ENCODE assay signal across 1 cellular context in the genomic region with DNA sequence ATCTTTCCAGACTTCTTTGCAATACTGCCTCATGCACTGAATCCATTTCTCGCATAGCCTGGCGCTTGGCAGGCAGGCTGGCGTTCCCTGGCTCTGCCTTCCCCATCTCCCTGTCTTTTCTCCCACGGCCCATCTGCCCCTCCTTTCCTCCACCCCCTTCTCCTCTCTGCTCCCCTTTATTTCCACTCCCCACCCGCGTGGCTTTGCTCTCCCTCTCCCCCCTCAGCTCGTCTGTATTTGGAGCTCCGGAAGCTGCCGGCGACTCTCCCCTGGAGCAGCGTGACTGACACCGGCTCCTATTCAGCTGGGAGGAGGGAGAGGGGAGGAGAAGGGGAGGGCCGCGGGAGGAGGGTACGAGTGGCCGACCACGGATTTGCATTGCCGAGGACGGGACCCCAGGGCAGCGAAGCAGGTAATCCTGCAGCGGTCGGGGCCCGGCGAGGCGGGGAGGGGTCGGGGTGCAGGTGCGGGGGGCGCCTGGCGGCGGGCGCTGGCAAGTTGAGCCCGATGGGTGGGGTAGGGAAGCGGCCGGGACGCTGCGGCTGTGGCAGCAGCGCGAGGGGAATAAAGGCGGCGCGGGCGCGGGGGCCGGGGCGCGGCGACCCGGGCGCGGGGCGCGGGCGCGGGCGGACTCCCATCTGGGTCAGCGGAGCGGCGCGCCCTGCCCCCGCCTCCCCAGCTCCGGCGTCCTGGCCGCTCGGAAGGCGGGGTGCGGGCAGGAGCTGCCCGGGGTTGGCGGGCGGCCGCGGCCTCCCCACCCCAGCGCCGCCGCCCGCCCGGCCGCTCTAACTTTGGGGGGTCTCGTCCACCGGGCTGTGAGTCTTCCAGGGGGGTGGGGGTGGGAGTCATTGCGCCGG.
TF ChIP-seq lines count a peak whose summit lies in the region.

A gene with protein sequence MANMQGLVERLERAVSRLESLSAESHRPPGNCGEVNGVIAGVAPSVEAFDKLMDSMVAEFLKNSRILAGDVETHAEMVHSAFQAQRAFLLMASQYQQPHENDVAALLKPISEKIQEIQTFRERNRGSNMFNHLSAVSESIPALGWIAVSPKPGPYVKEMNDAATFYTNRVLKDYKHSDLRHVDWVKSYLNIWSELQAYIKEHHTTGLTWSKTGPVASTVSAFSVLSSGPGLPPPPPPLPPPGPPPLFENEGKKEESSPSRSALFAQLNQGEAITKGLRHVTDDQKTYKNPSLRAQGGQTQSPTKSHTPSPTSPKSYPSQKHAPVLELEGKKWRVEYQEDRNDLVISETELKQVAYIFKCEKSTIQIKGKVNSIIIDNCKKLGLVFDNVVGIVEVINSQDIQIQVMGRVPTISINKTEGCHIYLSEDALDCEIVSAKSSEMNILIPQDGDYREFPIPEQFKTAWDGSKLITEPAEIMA (plus strand): TSS at position 261 of the 857 bp plus-strand sequence. CDS start 27,961 bp downstream, outside the sequence.

TF ChIP-seq in HepG2, 621 proteins besides CTCF, POLR2A, EP300 and RAD21 (continued from another document and continues in another):
- TF ChIP-seq HNF4G (IDR thresholded peaks at IDR 0.05; ENCODE audit: borderline replicate concordance, low read depth, low read length): no peak
- no peak for TF ChIP-seq HNF4G (CRISPR knock-in tag; IDR thresholded peaks at IDR 0.05; ENCODE audit: borderline replicate concordance, low read depth)
- TF ChIP-seq, protein P1, sequence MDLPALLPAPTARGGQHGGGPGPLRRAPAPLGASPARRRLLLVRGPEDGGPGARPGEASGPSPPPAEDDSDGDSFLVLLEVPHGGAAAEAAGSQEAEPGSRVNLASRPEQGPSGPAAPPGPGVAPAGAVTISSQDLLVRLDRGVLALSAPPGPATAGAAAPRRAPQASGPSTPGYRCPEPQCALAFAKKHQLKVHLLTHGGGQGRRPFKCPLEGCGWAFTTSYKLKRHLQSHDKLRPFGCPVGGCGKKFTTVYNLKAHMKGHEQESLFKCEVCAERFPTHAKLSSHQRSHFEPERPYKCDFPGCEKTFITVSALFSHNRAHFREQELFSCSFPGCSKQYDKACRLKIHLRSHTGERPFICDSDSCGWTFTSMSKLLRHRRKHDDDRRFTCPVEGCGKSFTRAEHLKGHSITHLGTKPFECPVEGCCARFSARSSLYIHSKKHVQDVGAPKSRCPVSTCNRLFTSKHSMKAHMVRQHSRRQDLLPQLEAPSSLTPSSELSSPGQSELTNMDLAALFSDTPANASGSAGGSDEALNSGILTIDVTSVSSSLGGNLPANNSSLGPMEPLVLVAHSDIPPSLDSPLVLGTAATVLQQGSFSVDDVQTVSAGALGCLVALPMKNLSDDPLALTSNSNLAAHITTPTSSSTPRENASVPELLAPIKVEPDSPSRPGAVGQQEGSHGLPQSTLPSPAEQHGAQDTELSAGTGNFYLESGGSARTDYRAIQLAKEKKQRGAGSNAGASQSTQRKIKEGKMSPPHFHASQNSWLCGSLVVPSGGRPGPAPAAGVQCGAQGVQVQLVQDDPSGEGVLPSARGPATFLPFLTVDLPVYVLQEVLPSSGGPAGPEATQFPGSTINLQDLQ (CRISPR knock-in tag; IDR thresholded peaks at IDR 0.05): no peak
- TF ChIP-seq FLYWCH1 (CRISPR knock-in tag; IDR thresholded peaks at IDR 0.05): no peak
- TF ChIP-seq, protein P2, sequence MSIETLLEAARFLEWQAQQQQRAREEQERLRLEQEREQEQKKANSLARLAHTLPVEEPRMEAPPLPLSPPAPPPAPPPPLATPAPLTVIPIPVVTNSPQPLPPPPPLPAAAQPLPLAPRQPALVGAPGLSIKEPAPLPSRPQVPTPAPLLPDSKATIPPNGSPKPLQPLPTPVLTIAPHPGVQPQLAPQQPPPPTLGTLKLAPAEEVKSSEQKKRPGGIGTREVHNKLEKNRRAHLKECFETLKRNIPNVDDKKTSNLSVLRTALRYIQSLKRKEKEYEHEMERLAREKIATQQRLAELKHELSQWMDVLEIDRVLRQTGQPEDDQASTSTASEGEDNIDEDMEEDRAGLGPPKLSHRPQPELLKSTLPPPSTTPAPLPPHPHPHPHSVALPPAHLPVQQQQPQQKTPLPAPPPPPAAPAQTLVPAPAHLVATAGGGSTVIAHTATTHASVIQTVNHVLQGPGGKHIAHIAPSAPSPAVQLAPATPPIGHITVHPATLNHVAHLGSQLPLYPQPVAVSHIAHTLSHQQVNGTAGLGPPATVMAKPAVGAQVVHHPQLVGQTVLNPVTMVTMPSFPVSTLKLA (IDR thresholded peaks at IDR 0.05): no peak
- TF ChIP-seq ZFY (CRISPR knock-in tag; IDR thresholded peaks at IDR 0.05): no peak
- TF ChIP-seq ZNF292 (CRISPR knock-in tag; IDR thresholded peaks at IDR 0.05; ENCODE audit: borderline replicate concordance, low read depth): peak; percentile 99
- no peak for TF ChIP-seq PHF5A (CRISPR knock-in tag; IDR thresholded peaks at IDR 0.05; ENCODE audit: low read depth, unreplicated experiment)
- no peak for TF ChIP-seq MLLT10 (CRISPR knock-in tag; IDR thresholded peaks at IDR 0.05)
- TF ChIP-seq, protein P3, sequence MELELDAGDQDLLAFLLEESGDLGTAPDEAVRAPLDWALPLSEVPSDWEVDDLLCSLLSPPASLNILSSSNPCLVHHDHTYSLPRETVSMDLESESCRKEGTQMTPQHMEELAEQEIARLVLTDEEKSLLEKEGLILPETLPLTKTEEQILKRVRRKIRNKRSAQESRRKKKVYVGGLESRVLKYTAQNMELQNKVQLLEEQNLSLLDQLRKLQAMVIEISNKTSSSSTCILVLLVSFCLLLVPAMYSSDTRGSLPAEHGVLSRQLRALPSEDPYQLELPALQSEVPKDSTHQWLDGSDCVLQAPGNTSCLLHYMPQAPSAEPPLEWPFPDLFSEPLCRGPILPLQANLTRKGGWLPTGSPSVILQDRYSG (CRISPR knock-in tag; IDR thresholded peaks at IDR 0.05): no peak
- no peak for TF ChIP-seq FOXP1 (IDR thresholded peaks at IDR 0.05)
- TF ChIP-seq FOXP1 (CRISPR knock-in tag; IDR thresholded peaks at IDR 0.05): no peak
- TF ChIP-seq, protein P4, sequence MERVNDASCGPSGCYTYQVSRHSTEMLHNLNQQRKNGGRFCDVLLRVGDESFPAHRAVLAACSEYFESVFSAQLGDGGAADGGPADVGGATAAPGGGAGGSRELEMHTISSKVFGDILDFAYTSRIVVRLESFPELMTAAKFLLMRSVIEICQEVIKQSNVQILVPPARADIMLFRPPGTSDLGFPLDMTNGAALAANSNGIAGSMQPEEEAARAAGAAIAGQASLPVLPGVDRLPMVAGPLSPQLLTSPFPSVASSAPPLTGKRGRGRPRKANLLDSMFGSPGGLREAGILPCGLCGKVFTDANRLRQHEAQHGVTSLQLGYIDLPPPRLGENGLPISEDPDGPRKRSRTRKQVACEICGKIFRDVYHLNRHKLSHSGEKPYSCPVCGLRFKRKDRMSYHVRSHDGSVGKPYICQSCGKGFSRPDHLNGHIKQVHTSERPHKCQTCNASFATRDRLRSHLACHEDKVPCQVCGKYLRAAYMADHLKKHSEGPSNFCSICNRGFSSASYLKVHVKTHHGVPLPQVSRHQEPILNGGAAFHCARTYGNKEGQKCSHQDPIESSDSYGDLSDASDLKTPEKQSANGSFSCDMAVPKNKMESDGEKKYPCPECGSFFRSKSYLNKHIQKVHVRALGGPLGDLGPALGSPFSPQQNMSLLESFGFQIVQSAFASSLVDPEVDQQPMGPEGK (CRISPR knock-in tag; IDR thresholded peaks at IDR 0.05): peak; percentile 49
- no peak; the same call in 1 of the 2 replicates for TF ChIP-seq HOXA3 (CRISPR knock-in tag; IDR thresholded peaks at IDR 0.05)
- no peak for TF ChIP-seq ZBTB7B (CRISPR knock-in tag; IDR thresholded peaks at IDR 0.05)
- TF ChIP-seq KLF6 (CRISPR knock-in tag; IDR thresholded peaks at IDR 0.05): no peak
- TF ChIP-seq NR3C1 (CRISPR knock-in tag; IDR thresholded peaks at IDR 0.05): no peak
- TF ChIP-seq, protein P5, sequence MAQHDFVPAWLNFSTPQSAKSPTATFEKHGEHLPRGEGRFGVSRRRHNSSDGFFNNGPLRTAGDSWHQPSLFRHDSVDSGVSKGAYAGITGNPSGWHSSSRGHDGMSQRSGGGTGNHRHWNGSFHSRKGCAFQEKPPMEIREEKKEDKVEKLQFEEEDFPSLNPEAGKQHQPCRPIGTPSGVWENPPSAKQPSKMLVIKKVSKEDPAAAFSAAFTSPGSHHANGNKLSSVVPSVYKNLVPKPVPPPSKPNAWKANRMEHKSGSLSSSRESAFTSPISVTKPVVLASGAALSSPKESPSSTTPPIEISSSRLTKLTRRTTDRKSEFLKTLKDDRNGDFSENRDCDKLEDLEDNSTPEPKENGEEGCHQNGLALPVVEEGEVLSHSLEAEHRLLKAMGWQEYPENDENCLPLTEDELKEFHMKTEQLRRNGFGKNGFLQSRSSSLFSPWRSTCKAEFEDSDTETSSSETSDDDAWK (CRISPR knock-in tag; IDR thresholded peaks at IDR 0.05): no peak
- TF ChIP-seq, protein P6, sequence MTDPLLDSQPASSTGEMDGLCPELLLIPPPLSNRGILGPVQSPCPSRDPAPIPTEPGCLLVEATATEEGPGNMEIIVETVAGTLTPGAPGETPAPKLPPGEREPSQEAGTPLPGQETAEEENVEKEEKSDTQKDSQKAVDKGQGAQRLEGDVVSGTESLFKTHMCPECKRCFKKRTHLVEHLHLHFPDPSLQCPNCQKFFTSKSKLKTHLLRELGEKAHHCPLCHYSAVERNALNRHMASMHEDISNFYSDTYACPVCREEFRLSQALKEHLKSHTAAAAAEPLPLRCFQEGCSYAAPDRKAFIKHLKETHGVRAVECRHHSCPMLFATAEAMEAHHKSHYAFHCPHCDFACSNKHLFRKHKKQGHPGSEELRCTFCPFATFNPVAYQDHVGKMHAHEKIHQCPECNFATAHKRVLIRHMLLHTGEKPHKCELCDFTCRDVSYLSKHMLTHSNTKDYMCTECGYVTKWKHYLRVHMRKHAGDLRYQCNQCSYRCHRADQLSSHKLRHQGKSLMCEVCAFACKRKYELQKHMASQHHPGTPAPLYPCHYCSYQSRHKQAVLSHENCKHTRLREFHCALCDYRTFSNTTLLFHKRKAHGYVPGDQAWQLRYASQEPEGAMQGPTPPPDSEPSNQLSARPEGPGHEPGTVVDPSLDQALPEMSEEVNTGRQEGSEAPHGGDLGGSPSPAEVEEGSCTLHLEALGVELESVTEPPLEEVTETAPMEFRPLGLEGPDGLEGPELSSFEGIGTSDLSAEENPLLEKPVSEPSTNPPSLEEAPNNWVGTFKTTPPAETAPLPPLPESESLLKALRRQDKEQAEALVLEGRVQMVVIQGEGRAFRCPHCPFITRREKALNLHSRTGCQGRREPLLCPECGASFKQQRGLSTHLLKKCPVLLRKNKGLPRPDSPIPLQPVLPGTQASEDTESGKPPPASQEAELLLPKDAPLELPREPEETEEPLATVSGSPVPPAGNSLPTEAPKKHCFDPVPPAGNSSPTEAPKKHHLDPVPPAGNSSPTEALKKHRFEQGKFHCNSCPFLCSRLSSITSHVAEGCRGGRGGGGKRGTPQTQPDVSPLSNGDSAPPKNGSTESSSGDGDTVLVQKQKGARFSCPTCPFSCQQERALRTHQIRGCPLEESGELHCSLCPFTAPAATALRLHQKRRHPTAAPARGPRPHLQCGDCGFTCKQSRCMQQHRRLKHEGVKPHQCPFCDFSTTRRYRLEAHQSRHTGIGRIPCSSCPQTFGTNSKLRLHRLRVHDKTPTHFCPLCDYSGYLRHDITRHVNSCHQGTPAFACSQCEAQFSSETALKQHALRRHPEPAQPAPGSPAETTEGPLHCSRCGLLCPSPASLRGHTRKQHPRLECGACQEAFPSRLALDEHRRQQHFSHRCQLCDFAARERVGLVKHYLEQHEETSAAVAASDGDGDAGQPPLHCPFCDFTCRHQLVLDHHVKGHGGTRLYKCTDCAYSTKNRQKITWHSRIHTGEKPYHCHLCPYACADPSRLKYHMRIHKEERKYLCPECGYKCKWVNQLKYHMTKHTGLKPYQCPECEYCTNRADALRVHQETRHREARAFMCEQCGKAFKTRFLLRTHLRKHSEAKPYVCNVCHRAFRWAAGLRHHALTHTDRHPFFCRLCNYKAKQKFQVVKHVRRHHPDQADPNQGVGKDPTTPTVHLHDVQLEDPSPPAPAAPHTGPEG (CRISPR knock-in tag; IDR thresholded peaks at IDR 0.05): no peak
- TF ChIP-seq AGO1 (IDR thresholded peaks at IDR 0.05; ENCODE audit: low read depth, low read length, poor library complexity, severe bottlenecking): no peak
- no peak for TF ChIP-seq HCFC1 (IDR thresholded peaks at IDR 0.05; ENCODE audit: low read depth, low read length)
- TF ChIP-seq NFE2L2 (IDR thresholded peaks at IDR 0.05; ENCODE audit: low read length): no peak
- no peak for TF ChIP-seq TOPORS (CRISPR knock-in tag; IDR thresholded peaks at IDR 0.05)
- TF ChIP-seq BRCA1 (CRISPR knock-in tag; IDR thresholded peaks at IDR 0.05): no peak
- TF ChIP-seq MATR3 (CRISPR knock-in tag; IDR thresholded peaks at IDR 0.05): no peak
- TF ChIP-seq, protein P7, sequence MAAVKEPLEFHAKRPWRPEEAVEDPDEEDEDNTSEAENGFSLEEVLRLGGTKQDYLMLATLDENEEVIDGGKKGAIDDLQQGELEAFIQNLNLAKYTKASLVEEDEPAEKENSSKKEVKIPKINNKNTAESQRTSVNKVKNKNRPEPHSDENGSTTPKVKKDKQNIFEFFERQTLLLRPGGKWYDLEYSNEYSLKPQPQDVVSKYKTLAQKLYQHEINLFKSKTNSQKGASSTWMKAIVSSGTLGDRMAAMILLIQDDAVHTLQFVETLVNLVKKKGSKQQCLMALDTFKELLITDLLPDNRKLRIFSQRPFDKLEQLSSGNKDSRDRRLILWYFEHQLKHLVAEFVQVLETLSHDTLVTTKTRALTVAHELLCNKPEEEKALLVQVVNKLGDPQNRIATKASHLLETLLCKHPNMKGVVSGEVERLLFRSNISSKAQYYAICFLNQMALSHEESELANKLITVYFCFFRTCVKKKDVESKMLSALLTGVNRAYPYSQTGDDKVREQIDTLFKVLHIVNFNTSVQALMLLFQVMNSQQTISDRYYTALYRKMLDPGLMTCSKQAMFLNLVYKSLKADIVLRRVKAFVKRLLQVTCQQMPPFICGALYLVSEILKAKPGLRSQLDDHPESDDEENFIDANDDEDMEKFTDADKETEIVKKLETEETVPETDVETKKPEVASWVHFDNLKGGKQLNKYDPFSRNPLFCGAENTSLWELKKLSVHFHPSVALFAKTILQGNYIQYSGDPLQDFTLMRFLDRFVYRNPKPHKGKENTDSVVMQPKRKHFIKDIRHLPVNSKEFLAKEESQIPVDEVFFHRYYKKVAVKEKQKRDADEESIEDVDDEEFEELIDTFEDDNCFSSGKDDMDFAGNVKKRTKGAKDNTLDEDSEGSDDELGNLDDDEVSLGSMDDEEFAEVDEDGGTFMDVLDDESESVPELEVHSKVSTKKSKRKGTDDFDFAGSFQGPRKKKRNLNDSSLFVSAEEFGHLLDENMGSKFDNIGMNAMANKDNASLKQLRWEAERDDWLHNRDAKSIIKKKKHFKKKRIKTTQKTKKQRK (IDR thresholded peaks at IDR 0.05; ENCODE audit: low read length): no peak
- TF ChIP-seq STAG1 (CRISPR knock-in tag; IDR thresholded peaks at IDR 0.05): no peak
- no peak for TF ChIP-seq ESRRA (CRISPR knock-in tag; IDR thresholded peaks at IDR 0.05; ENCODE audit: low read depth)
- TF ChIP-seq KAT7 (CRISPR knock-in tag; IDR thresholded peaks at IDR 0.05; ENCODE audit: borderline replicate concordance): no peak
- TF ChIP-seq, protein P8, sequence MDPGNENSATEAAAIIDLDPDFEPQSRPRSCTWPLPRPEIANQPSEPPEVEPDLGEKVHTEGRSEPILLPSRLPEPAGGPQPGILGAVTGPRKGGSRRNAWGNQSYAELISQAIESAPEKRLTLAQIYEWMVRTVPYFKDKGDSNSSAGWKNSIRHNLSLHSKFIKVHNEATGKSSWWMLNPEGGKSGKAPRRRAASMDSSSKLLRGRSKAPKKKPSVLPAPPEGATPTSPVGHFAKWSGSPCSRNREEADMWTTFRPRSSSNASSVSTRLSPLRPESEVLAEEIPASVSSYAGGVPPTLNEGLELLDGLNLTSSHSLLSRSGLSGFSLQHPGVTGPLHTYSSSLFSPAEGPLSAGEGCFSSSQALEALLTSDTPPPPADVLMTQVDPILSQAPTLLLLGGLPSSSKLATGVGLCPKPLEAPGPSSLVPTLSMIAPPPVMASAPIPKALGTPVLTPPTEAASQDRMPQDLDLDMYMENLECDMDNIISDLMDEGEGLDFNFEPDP (CRISPR knock-in tag; conservative IDR thresholded peaks at IDR 0.05): no peak
